In genomic region chr6:4155848-4156466, GRCh38 we compare ENCODE assay signal across 7 cellular contexts. TPM values are rescaled to one million over a fixed set of nuclear protein-coding genes. Genes with fewer than 3 reads are reported as not detected.
DNase-seq lines count a peak whose midpoint lies in the region; ATAC-seq and FAIRE-seq lines count a peak whose summit lies in the region.

No MANE protein-coding gene starts in this region.

- intact Hi-C loops in left colon (cut with DNase I, micrococcal nuclease) = no loop called here

- peaks cover 15% of the 10 kb centered on the region for H3K27me3 Mint-ChIP-seq in central memory CD8-positive, alpha-beta T cell

- no peaks in the 10 kb centered on the region for H3K9me3 Mint-ChIP-seq in central memory CD8-positive, alpha-beta T cell

- FAIRE-seq in GM18507 (lab: Jason Lieb, UNC) = peak; percentile 84

- ATAC-seq in HG03175 (IDR thresholded peaks at IDR 0.05; ENCODE audit: unreplicated experiment) (peak; percentile 87), left colon (peak; percentile 93)
- peak; percentile 70 for ATAC-seq in central memory CD8-positive, alpha-beta T cell (replicated peaks; ENCODE audit: extremely low read depth, poor library complexity, severe bottlenecking)

- DNase-seq in GM18507 (ENCODE audit: extremely low spot score, insufficient read length, low read depth) (peak; percentile 51), NCI-H446 treated with DMSO at 0.1 percent for 48 hours (lab: John Stamatoyannopoulos, UW) (peak; percentile 57), left colon (peak; percentile 66 to 77)
- peak; percentile 64 for DNase-seq in activated CD4-positive, CD25-positive, alpha-beta regulatory T cell treated with anti-CD3 and anti-CD28 coated beads, Interleukin-2, amount 50 U/mL, for 16 hours (ENCODE audit: low read depth, low spot score)
- DNase-seq in central memory CD8-positive, alpha-beta T cell (ENCODE audit: low spot score in 2 of 2) = peak; percentile 69 to 70
- DNase-seq in stimulated activated CD4-positive, alpha-beta T cell treated with anti-CD3 and anti-CD28 coated beads, Interleukin-2, amount 100 ng/mL, for 4 hours (ENCODE audit: low read depth) = peak; percentile 76

- no peak overlapping the region for H3K4me3 Mint-ChIP-seq in central memory CD8-positive, alpha-beta T cell

- H3K36me3 Mint-ChIP-seq in central memory CD8-positive, alpha-beta T cell (ENCODE audit: insufficient read depth) = no peaks in the 10 kb centered on the region

- H3K27ac Mint-ChIP-seq in central memory CD8-positive, alpha-beta T cell (ENCODE audit: low read depth) = no peak overlapping the region

- no peaks in the 10 kb centered on the region for H3K4me1 Mint-ChIP-seq in central memory CD8-positive, alpha-beta T cell

RNA-seq across cellular contexts. Expression of gene ECI2, which starts 20.6 kb away (rescaled TPM):
- total RNA-seq in left colon = 10 to 100 TPM; 89.8 to 96.3 TPM

Comparison
In these comparisons a context has a peak if more than half of its experiments do, and no peak if none do; other contexts are left out.
1. Peak in every context shown above with its lines: DNase-seq and ATAC-seq.